7 cellular contexts compared by ENCODE assay signal in genomic region chr18:32470136-32470712, GRCh38. TPM values are rescaled to one million over a fixed set of nuclear protein-coding genes. Genes with fewer than 3 reads are reported as not detected.
DNase-seq lines count a peak whose midpoint lies in the region; ATAC-seq and TF ChIP-seq lines count a peak whose summit lies in the region.

No MANE protein-coding gene starts in this region.

- TF ChIP-seq CTCF in GM12875 (IDR thresholded peaks at IDR 0.05; ENCODE audit: borderline replicate concordance, insufficient read depth, low read depth, low read length) (no peak), WTC11 (IDR thresholded peaks at IDR 0.05) (no peak), natural killer cell (IDR thresholded peaks at IDR 0.05) (no peak)

- H3K4me1 Mint-ChIP-seq in WTC11 (peaks cover 37% of the 10 kb centered on the region), natural killer cell (peaks cover 33 to 49% of the 10 kb centered on the region in 2 donors)

- intact Hi-C loops in natural killer cell (cut with micrococcal nuclease) = loop anchor here (5.0 kb wide), 1 partner anchor 528 kb away; the partner anchor contains the start of gene TRAPPC8

- CTCF ChIA-PET in WTC11 (lab: Charles Lee) = interaction anchor here (0.6 to 7.4 kb wide), 34 partner anchors 9 to 412 kb away, joined by 3 to 109 read pairs (median 5); no protein-coding TSS in a partner anchor

- H3K9me3 Mint-ChIP-seq in WTC11 = no peaks in the 10 kb centered on the region
- no peaks in the 10 kb centered on the region for H3K9me3 Mint-ChIP-seq in natural killer cell

- H3K27ac Mint-ChIP-seq in WTC11 (no peak overlapping the region), natural killer cell (peak overlapping the region in 1 of 2 donors; percentile 1)

- POLR2A ChIA-PET in WTC11 (lab: Charles Lee) = interaction anchor here (0.7 to 1.9 kb wide), 9 partner anchors 8 to 527 kb away, joined by 3 to 7 read pairs (median 3); partner anchors contain the start of gene TRAPPC8

- H3K27me3 Mint-ChIP-seq in WTC11 (ENCODE audit: low read depth) (peaks cover 29% of the 10 kb centered on the region), natural killer cell (ENCODE audit: low read depth in 2 of 2) (peaks cover 11 to 28% of the 10 kb centered on the region in 2 donors)

- ATAC-seq in HG02938 (IDR thresholded peaks at IDR 0.05; ENCODE audit: unreplicated experiment) (peak; percentile 4), WTC11 (peak; percentile 3), natural killer cell (peak in 1 of 3 donors; percentile 2)

- H3K36me3 Mint-ChIP-seq in WTC11 (no peaks in the 10 kb centered on the region), natural killer cell (no peaks in the 10 kb centered on the region)

- DNase-seq in WTC11 (ENCODE audit: low spot score) (peak; percentile 48), fibroblast of gingiva (ENCODE audit: low read depth) (peak; percentile 36), natural killer cell (no peak), NCI-H128 (lab: John Stamatoyannopoulos, UW; ENCODE audit: unreplicated experiment) (no peak), NCI-H2029 treated with DMSO at 0.1 percent for 48 hours (lab: John Stamatoyannopoulos, UW) (no peak)

- H3K4me3 Mint-ChIP-seq in WTC11 = peak overlapping the region; percentile 86
- H3K4me3 Mint-ChIP-seq in natural killer cell = peak overlapping the region; percentile 83

- peak overlapping the region; percentile 38 for H3K4me3 ChIP-seq in GM12875 (ENCODE audit: low read depth, low read length)

TF ChIP-seq in WTC11, 78 proteins besides CTCF, POLR2A, EP300 and RAD21:
- TF ChIP-seq ZNF532 (CRISPR knock-in tag; IDR thresholded peaks at IDR 0.05; ENCODE audit: borderline replicate concordance) (no peak), FOXP4 (CRISPR knock-in tag; IDR thresholded peaks at IDR 0.05) (0 out of 2 replicates have a peak, but pooled peaks have one; percentile 18)

RNA-seq across cellular contexts. Expression of gene GAREM1, which starts 0.5 kb away (rescaled TPM):
- total RNA-seq in WTC11 (2021) = 7.0 to 7.7 TPM (median 7.4 TPM) in 3 replicates
- total RNA-seq in natural killer cell = under 1 TPM in 1 of 3 donors, not detected in 2; 0.09 TPM

Comparison
In these comparisons a context has a peak if more than half of its experiments do, and no peak if none do; other contexts are left out.
1. DNase-seq: peak in WTC11 (single experiment) and fibroblast of gingiva (single experiment); none in natural killer cell (single experiment), NCI-H128 (single experiment) and NCI-H2029 treated with DMSO at 0.1 percent for 48 hours (single experiment).